In the genomic region with DNA sequence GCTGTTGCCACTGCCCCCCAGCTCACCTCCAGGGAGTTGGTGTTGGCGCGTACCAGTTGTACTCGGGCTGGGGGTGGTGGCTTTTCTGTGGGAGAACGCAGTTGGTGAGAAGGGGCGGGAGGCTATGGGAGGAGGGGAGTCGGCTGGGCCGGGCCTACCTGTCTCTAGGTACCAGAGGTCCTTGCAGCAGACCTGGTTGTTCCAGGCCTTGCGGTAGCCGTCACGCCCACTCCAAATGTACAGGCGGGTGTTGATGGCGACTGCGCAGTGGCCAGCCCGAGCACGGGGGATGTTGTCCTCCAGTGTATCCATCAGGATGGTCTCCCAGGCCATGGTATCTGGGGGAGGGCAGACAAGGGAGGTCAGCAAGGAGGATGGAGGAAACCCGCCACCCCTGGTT, we compare ENCODE assay signal across 2 cellular contexts.
A peak's percentile ranks its signal among the peaks of the same experiment; 100 is the strongest.
TF ChIP-seq lines count a peak whose summit lies in the region.

No MANE protein-coding gene starts in this region.

TF ChIP-seq in HEK293, 187 proteins besides CTCF, POLR2A, EP300 and RAD21:
- TF ChIP-seq ZNF426 (tag by site-specific recombination; IDR thresholded peaks at IDR 0.05) (no peak), ZNF324 (tag by site-specific recombination; IDR thresholded peaks at IDR 0.05) (no peak), KLF8 (tag by site-specific recombination; IDR thresholded peaks at IDR 0.05) (no peak), ZNF837 (tag by site-specific recombination; IDR thresholded peaks at IDR 0.05) (no peak), ZNF843 (tag by site-specific recombination; IDR thresholded peaks at IDR 0.05) (no peak), GLI4 (tag by site-specific recombination; IDR thresholded peaks at IDR 0.05) (no peak), OSR2 (tag by site-specific recombination; IDR thresholded peaks at IDR 0.05) (no peak), ZNF654 (tag by site-specific recombination; IDR thresholded peaks at IDR 0.05; ENCODE audit: low read depth) (no peak), EGR2 (tag by site-specific recombination; IDR thresholded peaks at IDR 0.05; ENCODE audit: low read depth) (0 out of 2 replicates have a peak, but pooled peaks have one; percentile 14), PRDM1 (tag by site-specific recombination; IDR thresholded peaks at IDR 0.05) (no peak), ZNF707 (tag by site-specific recombination; IDR thresholded peaks at IDR 0.05) (no peak), ZNF560 (tag by site-specific recombination; IDR thresholded peaks at IDR 0.05; ENCODE audit: borderline replicate concordance) (no peak), ZNF341 (tag by site-specific recombination; IDR thresholded peaks at IDR 0.05; ENCODE audit: low read depth) (0 out of 2 replicates have a peak, but pooled peaks have one; percentile 11)
- TF ChIP-seq, protein P1, sequence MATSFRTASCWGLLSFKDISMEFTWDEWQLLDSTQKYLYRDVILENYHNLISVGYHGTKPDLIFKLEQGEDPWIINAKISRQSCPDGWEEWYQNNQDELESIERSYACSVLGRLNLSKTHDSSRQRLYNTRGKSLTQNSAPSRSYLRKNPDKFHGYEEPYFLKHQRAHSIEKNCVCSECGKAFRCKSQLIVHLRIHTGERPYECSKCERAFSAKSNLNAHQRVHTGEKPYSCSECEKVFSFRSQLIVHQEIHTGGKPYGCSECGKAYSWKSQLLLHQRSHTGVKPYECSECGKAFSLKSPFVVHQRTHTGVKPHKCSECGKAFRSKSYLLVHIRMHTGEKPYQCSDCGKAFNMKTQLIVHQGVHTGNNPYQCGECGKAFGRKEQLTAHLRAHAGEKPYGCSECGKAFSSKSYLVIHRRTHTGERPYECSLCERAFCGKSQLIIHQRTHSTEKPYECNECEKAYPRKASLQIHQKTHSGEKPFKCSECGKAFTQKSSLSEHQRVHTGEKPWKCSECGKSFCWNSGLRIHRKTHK (tag by site-specific recombination; IDR thresholded peaks at IDR 0.05), result no peak
- TF ChIP-seq, protein P2, sequence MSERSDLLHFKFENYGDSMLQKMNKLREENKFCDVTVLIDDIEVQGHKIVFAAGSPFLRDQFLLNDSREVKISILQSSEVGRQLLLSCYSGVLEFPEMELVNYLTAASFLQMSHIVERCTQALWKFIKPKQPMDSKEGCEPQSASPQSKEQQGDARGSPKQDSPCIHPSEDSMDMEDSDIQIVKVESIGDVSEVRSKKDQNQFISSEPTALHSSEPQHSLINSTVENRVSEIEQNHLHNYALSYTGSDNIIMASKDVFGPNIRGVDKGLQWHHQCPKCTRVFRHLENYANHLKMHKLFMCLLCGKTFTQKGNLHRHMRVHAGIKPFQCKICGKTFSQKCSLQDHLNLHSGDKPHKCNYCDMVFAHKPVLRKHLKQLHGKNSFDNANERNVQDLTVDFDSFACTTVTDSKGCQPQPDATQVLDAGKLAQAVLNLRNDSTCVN (tag by site-specific recombination; optimal IDR thresholded peaks at IDR 0.05), result no peak

TF ChIP-seq in IMR-90, 13 proteins besides CTCF, POLR2A, EP300 and RAD21:
- no peak for TF ChIP-seq MAFK (IDR thresholded peaks at IDR 0.05; ENCODE audit: low read depth, low read length)
- no peak for TF ChIP-seq RFX5 (IDR thresholded peaks at IDR 0.05; ENCODE audit: low read depth, low read length)
- TF ChIP-seq, protein P3, sequence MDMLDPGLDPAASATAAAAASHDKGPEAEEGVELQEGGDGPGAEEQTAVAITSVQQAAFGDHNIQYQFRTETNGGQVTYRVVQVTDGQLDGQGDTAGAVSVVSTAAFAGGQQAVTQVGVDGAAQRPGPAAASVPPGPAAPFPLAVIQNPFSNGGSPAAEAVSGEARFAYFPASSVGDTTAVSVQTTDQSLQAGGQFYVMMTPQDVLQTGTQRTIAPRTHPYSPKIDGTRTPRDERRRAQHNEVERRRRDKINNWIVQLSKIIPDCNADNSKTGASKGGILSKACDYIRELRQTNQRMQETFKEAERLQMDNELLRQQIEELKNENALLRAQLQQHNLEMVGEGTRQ (IDR thresholded peaks at IDR 0.05; ENCODE audit: low read depth, low read length), result no peak
- TF ChIP-seq CHD1 (IDR thresholded peaks at IDR 0.05; ENCODE audit: low read depth, low read length), result no peak
- TF ChIP-seq MAZ (IDR thresholded peaks at IDR 0.05; ENCODE audit: borderline replicate concordance, low read depth, low read length), result no peak
- no peak for TF ChIP-seq MXI1 (IDR thresholded peaks at IDR 0.05; ENCODE audit: borderline replicate concordance, low read depth, low read length)
- TF ChIP-seq RCOR1 (IDR thresholded peaks at IDR 0.05; ENCODE audit: insufficient replicate concordance, low read length), result no peak
- TF ChIP-seq, protein P4, sequence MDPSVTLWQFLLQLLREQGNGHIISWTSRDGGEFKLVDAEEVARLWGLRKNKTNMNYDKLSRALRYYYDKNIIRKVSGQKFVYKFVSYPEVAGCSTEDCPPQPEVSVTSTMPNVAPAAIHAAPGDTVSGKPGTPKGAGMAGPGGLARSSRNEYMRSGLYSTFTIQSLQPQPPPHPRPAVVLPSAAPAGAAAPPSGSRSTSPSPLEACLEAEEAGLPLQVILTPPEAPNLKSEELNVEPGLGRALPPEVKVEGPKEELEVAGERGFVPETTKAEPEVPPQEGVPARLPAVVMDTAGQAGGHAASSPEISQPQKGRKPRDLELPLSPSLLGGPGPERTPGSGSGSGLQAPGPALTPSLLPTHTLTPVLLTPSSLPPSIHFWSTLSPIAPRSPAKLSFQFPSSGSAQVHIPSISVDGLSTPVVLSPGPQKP (IDR thresholded peaks at IDR 0.05; ENCODE audit: borderline replicate concordance, low read depth, low read length), result no peak
